1 cellular context compared by ENCODE assay signal in the genomic region with DNA sequence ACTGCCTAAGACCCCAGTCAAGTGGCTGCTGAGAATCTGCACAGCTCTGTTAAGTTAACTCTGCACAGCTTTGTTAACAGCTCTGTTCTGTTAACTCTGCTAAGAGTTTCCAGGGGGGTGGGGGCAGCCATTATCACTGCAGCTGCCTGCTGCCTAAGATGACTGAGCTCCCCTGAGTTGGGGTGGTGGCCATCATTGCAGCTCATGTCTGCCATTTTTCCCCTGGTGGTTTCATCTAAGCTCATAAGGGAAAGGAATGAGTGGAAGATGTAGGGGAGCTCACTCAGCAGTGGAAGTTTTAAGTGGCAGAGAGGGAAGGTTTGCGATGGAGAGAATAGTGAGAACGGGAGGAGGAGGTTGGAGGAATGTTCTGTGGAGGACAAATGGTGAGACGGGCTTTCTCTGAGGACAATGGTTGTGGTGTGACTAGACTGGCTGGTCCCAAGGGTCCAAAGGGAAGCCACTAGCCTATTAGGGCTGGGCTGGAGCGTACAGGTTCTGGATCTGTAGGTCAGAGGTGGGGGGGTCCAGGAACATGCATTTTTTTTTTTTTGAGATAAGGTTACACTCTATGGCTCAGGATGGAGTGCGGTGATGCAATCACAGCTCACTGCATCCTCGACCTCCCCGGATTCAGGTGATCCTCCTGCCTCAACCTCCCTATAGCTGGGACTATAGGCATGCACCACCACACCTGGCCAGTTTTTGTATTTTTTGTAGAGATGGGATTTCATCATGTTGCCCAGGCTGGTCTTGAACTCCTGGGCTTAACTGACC.
TF ChIP-seq lines count a peak whose summit lies in the region.

No MANE protein-coding gene starts in this region.

TF ChIP-seq in K562, 482 proteins besides CTCF, POLR2A, EP300 and RAD21:
- peak in 2 of 3 experiments; percentile 53 to 83 for TF ChIP-seq YY1 (IDR thresholded peaks at IDR 0.05; ENCODE audit: borderline replicate concordance in 1 of 3, control insufficient read depth in 1 of 3, extremely low read depth in 1 of 3, insufficient read depth in 3 of 3, insufficient read length in 1 of 3, insufficient replicate concordance in 2 of 3, low read depth in 1 of 3, low read length in 2 of 3)
- TF ChIP-seq MAFK (IDR thresholded peaks at IDR 0.05; ENCODE audit: low read length), result no peak
- TF ChIP-seq, protein P1, sequence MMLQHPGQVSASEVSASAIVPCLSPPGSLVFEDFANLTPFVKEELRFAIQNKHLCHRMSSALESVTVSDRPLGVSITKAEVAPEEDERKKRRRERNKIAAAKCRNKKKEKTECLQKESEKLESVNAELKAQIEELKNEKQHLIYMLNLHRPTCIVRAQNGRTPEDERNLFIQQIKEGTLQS (IDR thresholded peaks at IDR 0.05), result peak; percentile 64
- TF ChIP-seq, protein P1 (CRISPR knock-in tag; conservative IDR thresholded peaks at IDR 0.05), result no peak
- no peak for TF ChIP-seq USF2 (CRISPR knock-in tag; IDR thresholded peaks at IDR 0.05)
- TF ChIP-seq AFF4 (CRISPR knock-in tag; IDR thresholded peaks at IDR 0.05), result no peak
- no peak for TF ChIP-seq ZBTB2 (IDR thresholded peaks at IDR 0.05)
- no peak for TF ChIP-seq ID3 (CRISPR knock-in tag; IDR thresholded peaks at IDR 0.05)
- TF ChIP-seq ID3 (tag; IDR thresholded peaks at IDR 0.05), result no peak
- peak; percentile 52; the same call in 1 of the 2 replicates for TF ChIP-seq CEBPB (tag; IDR thresholded peaks at IDR 0.05)
- no peak for TF ChIP-seq PRMT5 (CRISPR knock-in tag; IDR thresholded peaks at IDR 0.05)
- no peak for TF ChIP-seq POLR3G (IDR thresholded peaks at IDR 0.05; ENCODE audit: extremely low read depth, insufficient read length, insufficient replicate concordance)
- no peak for TF ChIP-seq CEBPG (CRISPR knock-in tag; IDR thresholded peaks at IDR 0.05)
- peak; percentile 30 to 44; a peak in 2 of 4 replicates for TF ChIP-seq CEBPG (tag; conservative IDR thresholded peaks at IDR 0.05 in 1 of 2, IDR thresholded peaks at IDR 0.05 in 1 of 2)
